Comparison of ENCODE assay signal across 19 cellular contexts in the genomic region with DNA sequence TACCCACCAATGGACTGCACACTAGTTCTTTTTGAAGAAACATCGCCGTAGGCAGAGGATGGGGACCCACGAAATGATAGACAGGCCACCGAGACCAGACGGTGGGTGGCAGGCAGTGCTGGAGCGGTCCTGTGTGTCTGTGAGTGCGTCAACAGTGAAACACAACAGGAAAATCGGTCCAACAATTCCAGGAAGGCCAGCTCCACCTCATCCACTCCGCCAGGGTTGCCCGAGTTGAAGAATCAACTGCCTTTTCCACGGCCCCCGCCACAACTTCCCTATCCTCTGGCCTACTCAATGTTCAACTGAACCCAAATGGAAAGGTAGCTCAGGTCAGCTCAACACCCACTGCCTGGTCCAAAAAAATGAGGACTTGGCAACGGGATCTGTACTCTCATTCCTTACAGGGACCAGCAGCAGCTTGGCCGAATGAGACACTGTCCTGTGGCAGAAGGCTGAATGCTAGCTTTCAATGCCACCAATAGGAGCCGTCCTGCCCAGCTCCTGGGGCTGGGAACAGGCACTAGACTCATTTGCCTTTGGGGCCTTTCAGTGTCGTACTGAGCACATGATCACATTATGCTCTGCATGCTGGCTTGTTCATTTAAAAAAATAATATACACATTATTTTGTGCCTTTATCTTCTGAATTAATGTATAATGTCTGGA. TPM values are rescaled to one million over a fixed set of nuclear protein-coding genes. Genes with fewer than 3 reads are reported as not detected.
DNase-seq lines count a peak whose midpoint lies in the region; ATAC-seq and TF ChIP-seq lines count a peak whose summit lies in the region.
"Had no signal": no experiment of that assay in that cellular context is flagged by ENCODE, and none has a peak within 500 bp of the region (broad histone marks: within the 10 kb centered on the region; RNA-seq: fewer than 3 reads in every experiment).

No MANE protein-coding gene starts in this region.

- peaks cover 59% of the 10 kb centered on the region for H3K79me2 ChIP-seq in mammary epithelial cell (ENCODE audit: insufficient read depth, low read length)

- peaks cover 18% of the 10 kb centered on the region for H3K4me1 ChIP-seq in mammary epithelial cell (ENCODE audit: insufficient read depth, low read length)
- H3K4me1 ChIP-seq in upper lobe of left lung, result peaks cover 0 to 8% (median 5%) of the 10 kb centered on the region in 4 donors

- TF ChIP-seq POLR2A in upper lobe of left lung (IDR thresholded peaks at IDR 0.05), result no peak

- intact Hi-C loops in MCF 10A (cut with micrococcal nuclease), result no loop called here
- intact Hi-C loops in mammary epithelial cell (cut with micrococcal nuclease), result no loop called here

- H3K27ac ChIP-seq in mammary epithelial cell (ENCODE audit: insufficient read depth, low read depth, low read length) (no peak overlapping the region), upper lobe of left lung (peak overlapping the region; percentile 56 to 77 (median 62))
- H3K27ac ChIP-seq: 22Rv1 had no signal

- DNase-seq in MCF 10A (ENCODE audit: unreplicated experiment), result no peak
- no peak for DNase-seq in mammary epithelial cell
- peak; percentile 43 for DNase-seq in epithelial cell of esophagus (ENCODE audit: low read depth)
- peak; percentile 16 for DNase-seq in medulla oblongata (ENCODE audit: extremely low spot score)
- DNase-seq in upper lobe of left lung, result peak in 1 of 2 donors; percentile 2
- no peak for DNase-seq in activated naive CD4-positive, alpha-beta T cell treated with anti-CD3 and anti-CD28 coated beads, Interleukin-2, amount 10 ng/mL, durations not matched to agents 7 days and 5 days
- DNase-seq: activated CD4-positive, alpha-beta T cell treated with anti-CD3 and anti-CD28 coated beads, Interleukin-2, amount 50 U/mL, for 4 hours; activated naive CD8-positive, alpha-beta T cell treated with anti-CD3 and anti-CD28 coated beads, Interleukin-2, amount 50 U/mL, for 24 hours; activated T-cell treated with anti-CD3 and anti-CD28 coated beads, Interleukin-2, amount 50 U/mL, for 48 hours; CD4-positive, alpha-beta T cell; islet precursor cell; Kasumi-1; NCI-H1436 treated with DMSO at 0.1 percent for 48 hours; NCI-H226; retina; stimulated activated CD4-positive, alpha-beta T cell treated with anti-CD3 and anti-CD28 coated beads, Interleukin-2, amount 100 ng/mL, for 24 hours had no signal

- H3K36me3 ChIP-seq in mammary epithelial cell (ENCODE audit: insufficient read depth, low read length) (no peaks in the 10 kb centered on the region), upper lobe of left lung (no peaks in the 10 kb centered on the region)

- BruUV-seq in MCF 10A (replicated peaks; lab: Mats Ljungman, UMichigan), result no TSS peak
- BruUV-seq in mammary epithelial cell (replicated peaks; lab: Mats Ljungman, UMichigan), result no TSS peak

- in situ Hi-C loops in mammary epithelial cell (cut with MboI; ENCODE audit: low sequenced_read_pairs in 2 of 2), result no loop called here

- POLR2A ChIA-PET in MCF 10A (lab: Yijun Ruan, JAX), result interaction anchor here (0.7 to 0.9 kb wide), 3 partner anchors 8 to 91 kb away, joined by 3 to 4 read pairs (median 3); no protein-coding TSS in a partner anchor

- no peak overlapping the region for H3K9ac ChIP-seq in mammary epithelial cell (ENCODE audit: insufficient read depth, low read length)

- 67% methylated on average over 16 of the region's 16 CpGs for WGBS in mammary epithelial cell (ENCODE audit: low coverage, missing lambda C conversion rate)
- 74 to 80% methylated on average over 12 to 16 of the region's 16 CpGs for WGBS in upper lobe of left lung, 2 donors

- H3K27ac Mint-ChIP-seq in MCF 10A (ENCODE audit: low read depth, unreplicated experiment), result peak overlapping the region; percentile 70
- H3K27ac Mint-ChIP-seq in activated naive CD4-positive, alpha-beta T cell treated with anti-CD3 and anti-CD28 coated beads, Interleukin-2, amount 10 ng/mL, durations not matched to agents 7 days and 5 days, result no peak overlapping the region
- H3K27ac Mint-ChIP-seq: activated naive CD8-positive, alpha-beta T cell treated with anti-CD3 and anti-CD28 coated beads, Interleukin-2, amount 50 U/mL, for 24 hours; CD4-positive, alpha-beta T cell had no signal

- ATAC-seq in upper lobe of left lung (ENCODE audit: low FRiP score in 2 of 2), result peak in 1 of 2 donors; percentile 15
- no peak for ATAC-seq in GM21528 (IDR thresholded peaks at IDR 0.05; ENCODE audit: low FRiP score, unreplicated experiment)
- no peak for ATAC-seq in GM18511 (IDR thresholded peaks at IDR 0.05; ENCODE audit: unreplicated experiment)
- ATAC-seq: activated naive CD8-positive, alpha-beta T cell treated with anti-CD3 and anti-CD28 coated beads, Interleukin-2, amount 50 U/mL, for 24 hours had no signal

- H3K36me3 Mint-ChIP-seq in MCF 10A (ENCODE audit: insufficient read depth, unreplicated experiment), result peaks cover 6% of the 10 kb centered on the region
- no peaks in the 10 kb centered on the region for H3K36me3 Mint-ChIP-seq in activated naive CD4-positive, alpha-beta T cell treated with anti-CD3 and anti-CD28 coated beads, Interleukin-2, amount 10 ng/mL, durations not matched to agents 7 days and 5 days

- H2AFZ ChIP-seq in mammary epithelial cell (ENCODE audit: low read depth, low read length), result no peak overlapping the region

- CTCF ChIA-PET in MCF 10A (lab: Yijun Ruan, JAX) (interaction anchor here (0.9 kb wide), 1 partner anchor 57 kb away, joined by 3 read pairs; no protein-coding TSS in a partner anchor), mammary epithelial cell (lab: Charles Lee; ENCODE audit: low non-redundant PET) (no interaction called here)
- CTCF ChIA-PET in activated naive CD4-positive, alpha-beta T cell treated with anti-CD3 and anti-CD28 coated beads, Interleukin-2, amount 10 ng/mL, durations not matched to agents 7 days and 5 days (lab: Charles Lee), result no interaction called here

- H3K4me3 ChIP-seq in mammary epithelial cell (replicated peaks in 1 of 3; ENCODE audit: insufficient read depth in 1 of 3, low read depth in 2 of 3, low read length in 3 of 3) (no peak overlapping the region), epithelial cell of esophagus (ENCODE audit: low read length) (no peak overlapping the region), upper lobe of left lung (peak overlapping the region in 2 of 4 donors; percentile 5 to 23)

- no peak for TF ChIP-seq EP300 in upper lobe of left lung (IDR thresholded peaks at IDR 0.05)

- no peaks in the 10 kb centered on the region for H4K20me1 ChIP-seq in mammary epithelial cell (ENCODE audit: insufficient read depth, low read length)

- dilution Hi-C loops in mammary epithelial cell (cut with HindIII; ENCODE audit: low sequenced_read_pairs), result no loop called here

- TF ChIP-seq CTCF in MCF 10A (IDR thresholded peaks at IDR 0.05; ENCODE audit: unreplicated experiment) (no peak), mammary epithelial cell (conservative IDR thresholded peaks at IDR 0.05 in 1 of 2, IDR thresholded peaks at IDR 0.05 in 1 of 2; ENCODE audit: extremely low read depth in 1 of 2, insufficient read depth in 1 of 2, low read depth in 1 of 2, low read length in 2 of 2) (no peak), epithelial cell of esophagus (IDR thresholded peaks at IDR 0.05; ENCODE audit: insufficient read depth, low read depth, low read length, missing control alignments) (no peak), upper lobe of left lung (IDR thresholded peaks at IDR 0.05) (no peak)

- H3K27me3 Mint-ChIP-seq in MCF 10A (ENCODE audit: insufficient read depth, unreplicated experiment), result no peaks in the 10 kb centered on the region
- H3K27me3 Mint-ChIP-seq in activated naive CD4-positive, alpha-beta T cell treated with anti-CD3 and anti-CD28 coated beads, Interleukin-2, amount 10 ng/mL, durations not matched to agents 7 days and 5 days, result no peaks in the 10 kb centered on the region
- H3K27me3 Mint-ChIP-seq: activated naive CD8-positive, alpha-beta T cell treated with anti-CD3 and anti-CD28 coated beads, Interleukin-2, amount 50 U/mL, for 24 hours; CD4-positive, alpha-beta T cell had no signal

- H3K9me3 ChIP-seq in mammary epithelial cell (replicated peaks; ENCODE audit: insufficient read depth, low read length) (peaks cover 4% of the 10 kb centered on the region), upper lobe of left lung (no peaks in the 10 kb centered on the region)

- H3K4me2 ChIP-seq in mammary epithelial cell (ENCODE audit: insufficient read depth, low read depth, low read length), result no peak overlapping the region

- H3K9me3 Mint-ChIP-seq in MCF 10A (ENCODE audit: unreplicated experiment), result no peaks in the 10 kb centered on the region
- no peaks in the 10 kb centered on the region for H3K9me3 Mint-ChIP-seq in activated naive CD4-positive, alpha-beta T cell treated with anti-CD3 and anti-CD28 coated beads, Interleukin-2, amount 10 ng/mL, durations not matched to agents 7 days and 5 days
- H3K9me3 Mint-ChIP-seq: activated naive CD8-positive, alpha-beta T cell treated with anti-CD3 and anti-CD28 coated beads, Interleukin-2, amount 50 U/mL, for 24 hours; CD4-positive, alpha-beta T cell had no signal

- no peak overlapping the region for H3K4me3 Mint-ChIP-seq in MCF 10A (ENCODE audit: unreplicated experiment)
- no peak overlapping the region for H3K4me3 Mint-ChIP-seq in activated naive CD4-positive, alpha-beta T cell treated with anti-CD3 and anti-CD28 coated beads, Interleukin-2, amount 10 ng/mL, durations not matched to agents 7 days and 5 days
- H3K4me3 Mint-ChIP-seq: activated naive CD8-positive, alpha-beta T cell treated with anti-CD3 and anti-CD28 coated beads, Interleukin-2, amount 50 U/mL, for 24 hours; CD4-positive, alpha-beta T cell had no signal

- H3K27me3 ChIP-seq in mammary epithelial cell (ENCODE audit: insufficient read depth, low read length), result no peaks in the 10 kb centered on the region
- no peaks in the 10 kb centered on the region for H3K27me3 ChIP-seq in upper lobe of left lung

- peaks cover 26% of the 10 kb centered on the region for H3K4me1 Mint-ChIP-seq in MCF 10A (ENCODE audit: insufficient read depth, unreplicated experiment)
- H3K4me1 Mint-ChIP-seq in activated naive CD4-positive, alpha-beta T cell treated with anti-CD3 and anti-CD28 coated beads, Interleukin-2, amount 10 ng/mL, durations not matched to agents 7 days and 5 days, result no peaks in the 10 kb centered on the region
- H3K4me1 Mint-ChIP-seq: activated naive CD8-positive, alpha-beta T cell treated with anti-CD3 and anti-CD28 coated beads, Interleukin-2, amount 50 U/mL, for 24 hours had no signal

RNA-seq across cellular contexts. Expression of gene MID1, which starts 43.5 kb away (rescaled TPM):
- 9.7 and 10.0 TPM in 2 replicates for total RNA-seq in MCF 10A (2022)
- 10 to 100 TPM; 19.5 to 26.5 TPM for total RNA-seq in mammary epithelial cell
- polyA plus RNA-seq in mammary epithelial cell, result 15.9 TPM
- polyA minus RNA-seq in mammary epithelial cell, result 26.2 TPM
- 10 to 100 TPM; 17.2 to 36.7 (median 25.6) TPM for total RNA-seq in upper lobe of left lung

Comparison
In these comparisons a context has a peak if more than half of its experiments do, and no peak if none do; other contexts are left out.
1. DNase-seq: peak in epithelial cell of esophagus (single experiment) and medulla oblongata (single experiment); none in MCF 10A (single experiment), mammary epithelial cell (single experiment) and activated naive CD4-positive, alpha-beta T cell treated with anti-CD3 and anti-CD28 coated beads, Interleukin-2, amount 10 ng/mL, durations not matched to agents 7 days and 5 days (single experiment).